Comparison of ENCODE assay signal across 9 cellular contexts in genomic region chr1:154352245-154352580, GRCh38. TPM values are rescaled to one million over a fixed set of nuclear protein-coding genes. Genes with fewer than 3 reads are reported as not detected.
A peak's percentile ranks its signal among the peaks of the same experiment; 100 is the strongest.
DNase-seq lines count a peak whose midpoint lies in the region; ATAC-seq, FAIRE-seq and TF ChIP-seq lines count a peak whose summit lies in the region.
"Had no signal": no experiment of that assay in that cellular context is flagged by ENCODE, and none has a peak within 500 bp of the region (broad histone marks: within the 10 kb centered on the region; RNA-seq: fewer than 3 reads in every experiment).

No MANE protein-coding gene starts in this region.

- WGBS in gastroesophageal sphincter (ENCODE audit: low coverage in 1 of 2), 2 donors = 0% methylated on average over 3 to 4 of the region's 9 CpGs
- WGBS in testis, 2 donors = 19 to 60% methylated on average over 1 to 9 of the region's 9 CpGs

- H3K9me3 ChIP-seq in T-helper 17 cell (ENCODE audit: control insufficient read depth, low read length, poor library complexity, severe bottlenecking) (no peaks in the 10 kb centered on the region), gastroesophageal sphincter (no peaks in the 10 kb centered on the region), testis (no peaks in the 10 kb centered on the region)

- H3K4me1 Mint-ChIP-seq in T-helper 17 cell = peaks cover 34% of the 10 kb centered on the region

- peaks cover 6 to 34% (median 19%) of the 10 kb centered on the region in 3 donors for H3K4me1 ChIP-seq in gastroesophageal sphincter
- peaks cover 37% of the 10 kb centered on the region for H3K4me1 ChIP-seq in testis

- DNase-seq in GM12864 (ENCODE audit: low read depth) (no peak), T-helper 17 cell (no peak), retinal pigment epithelial cell (ENCODE audit: low read depth) (no peak), GM12891 (ENCODE audit: insufficient read length, low spot score) (no peak), testis (no peak), kidney glomerular epithelial cell (lab: John Stamatoyannopoulos, UW) (no peak)

- peaks cover 3% of the 10 kb centered on the region for H3K36me3 Mint-ChIP-seq in T-helper 17 cell (ENCODE audit: low read depth)

- TF ChIP-seq EP300 in gastroesophageal sphincter (IDR thresholded peaks at IDR 0.05) = no peak

- peak overlapping the region in 3 of 4 donors; percentile 75 to 83 (median 80) for H3K27ac ChIP-seq in gastroesophageal sphincter
- H3K27ac ChIP-seq in testis = peak overlapping the region in 1 of 2 donors; percentile 77

- peak overlapping the region; percentile 97 for H3K4me3 Mint-ChIP-seq in T-helper 17 cell

- H3K4me3 ChIP-seq in GM12864 (ENCODE audit: low read depth, low read length) (peak overlapping the region; percentile 47; the same call in 1 of the 2 replicates), gastroesophageal sphincter (peak overlapping the region; percentile 37 to 51), retinal pigment epithelial cell (ENCODE audit: low read length) (peak overlapping the region; percentile 50), testis (peak overlapping the region in 1 of 2 donors; percentile 54)

- H3K27me3 Mint-ChIP-seq in T-helper 17 cell = no peaks in the 10 kb centered on the region

- TF ChIP-seq POLR2A in gastroesophageal sphincter (IDR thresholded peaks at IDR 0.05) (no peak), GM12891 (IDR thresholded peaks at IDR 0.05; ENCODE audit: low read depth, low read length) (no peak), testis (IDR thresholded peaks at IDR 0.05) (no peak)

- peak overlapping the region; percentile 93 for H3K27ac Mint-ChIP-seq in T-helper 17 cell

- no peak for FAIRE-seq in GM12891 (lab: Jason Lieb, UNC)
- FAIRE-seq: GM12878 had no signal

- intact Hi-C loops in testis (cut with DNase I; ENCODE audit: low total_unique reads) = no loop called here

- no peaks in the 10 kb centered on the region for H3K27me3 ChIP-seq in gastroesophageal sphincter
- no peaks in the 10 kb centered on the region for H3K27me3 ChIP-seq in testis

- ATAC-seq in T-helper 17 cell (peak; percentile 3), gastroesophageal sphincter (no peak), HG03159 (IDR thresholded peaks at IDR 0.05; ENCODE audit: unreplicated experiment) (no peak)

- no peak for TF ChIP-seq CTCF in GM12864 (IDR thresholded peaks at IDR 0.05; ENCODE audit: low read depth, low read length, missing control alignments)
- TF ChIP-seq CTCF in gastroesophageal sphincter (IDR thresholded peaks at IDR 0.05) = no peak
- no peak for TF ChIP-seq CTCF in retinal pigment epithelial cell (conservative IDR thresholded peaks at IDR 0.05; ENCODE audit: low read depth, low read length)
- no peak for TF ChIP-seq CTCF in testis (IDR thresholded peaks at IDR 0.05)

- H3K36me3 ChIP-seq in gastroesophageal sphincter = peaks cover 0 to 31% of the 10 kb centered on the region in 2 donors
- H3K36me3 ChIP-seq in testis (ENCODE audit: low read depth, missing control alignments) = no peaks in the 10 kb centered on the region

TF ChIP-seq in GM12891, 5 proteins besides CTCF, POLR2A, EP300 and RAD21:
- no peak for TF ChIP-seq POLR2AphosphoS5 (IDR thresholded peaks at IDR 0.05; ENCODE audit: low read depth, low read length)
- TF ChIP-seq PAX5 (IDR thresholded peaks at IDR 0.05; ENCODE audit: insufficient read depth, low read length, severe bottlenecking) = no peak
- TF ChIP-seq TAF1 (IDR thresholded peaks at IDR 0.05; ENCODE audit: low read depth, low read length) = no peak
- TF ChIP-seq SPI1 (IDR thresholded peaks at IDR 0.05; ENCODE audit: low read depth, low read length) = no peak
- no peak for TF ChIP-seq POU2F2 (IDR thresholded peaks at IDR 0.05; ENCODE audit: low read depth, low read length)

RNA-seq across cellular contexts. Expression of gene ATP8B2, which starts 26.9 kb away (rescaled TPM):
- total RNA-seq in T-helper 17 cell = 100 to 1,000 TPM; 175 to 192 TPM
- total RNA-seq in gastroesophageal sphincter = 100 to 1,000 TPM; 107 to 175 (median 131) TPM
- polyA plus RNA-seq in GM12891 (2012; ENCODE audit: low read depth, missing spikeins) = 4.4 TPM
- total RNA-seq in testis = 100 to 1,000 TPM; 179 to 204 TPM
- polyA plus RNA-seq in testis (ENCODE audit: insufficient read depth, low read depth, low replicate concordance) = 50.9 TPM

RNA-seq across cellular contexts. Expression of gene AQP10, which starts 31.3 kb away (rescaled TPM):
- total RNA-seq in T-helper 17 cell = 1 to 10 TPM in 1 of 2 donors, under 1 TPM in 1; 0.42 to 8.9 TPM
- 1 to 10 TPM in 1 of 4 donors, under 1 TPM in 1, not detected in 2; 0.12 to 1.1 TPM for total RNA-seq in gastroesophageal sphincter
- polyA plus RNA-seq in GM12891 (2012; ENCODE audit: low read depth, missing spikeins) = not detected
- total RNA-seq in testis = 1 to 10 TPM; 2.0 to 2.2 TPM
- polyA plus RNA-seq in testis (ENCODE audit: insufficient read depth, low read depth, low replicate concordance) = 0.41 TPM
- total RNA-seq: GM12878 had no signal
- polyA plus RNA-seq: GM12878 had no signal

RNA-seq across cellular contexts. Expression of gene IL6R, which starts 52.9 kb away (rescaled TPM):
- total RNA-seq in T-helper 17 cell = 10 to 100 TPM; 72.8 to 79.0 TPM
- 10 to 100 TPM; 44.7 to 59.4 (median 55.5) TPM for total RNA-seq in gastroesophageal sphincter
- polyA plus RNA-seq in GM12891 (2012; ENCODE audit: low read depth, missing spikeins) = 4.9 TPM
- 10 to 100 TPM; 25.0 to 29.7 TPM for total RNA-seq in testis
- polyA plus RNA-seq in testis (ENCODE audit: insufficient read depth, low read depth, low replicate concordance) = 8.5 TPM
